16 cellular contexts compared by ENCODE assay signal in the genomic region with DNA sequence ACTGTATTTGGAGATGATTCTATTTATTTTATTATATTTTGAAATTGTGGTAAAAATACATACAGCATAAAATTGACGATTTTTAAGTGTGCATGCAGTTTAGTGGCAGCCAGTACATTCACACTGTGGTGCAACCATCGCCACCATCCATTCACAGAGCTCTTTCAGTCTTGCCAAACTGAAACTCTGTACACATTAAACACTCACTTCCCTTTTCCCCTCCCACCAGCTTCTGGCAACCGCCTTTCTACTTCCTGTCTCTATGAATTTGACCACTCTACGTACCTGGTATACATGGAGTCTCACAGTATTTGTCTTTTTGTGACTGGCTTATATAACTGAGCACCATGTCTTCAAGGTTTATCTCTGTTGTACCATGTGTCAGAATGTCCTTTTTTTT.
"Had no signal": no experiment of that assay in that cellular context is flagged by ENCODE, and none has a peak within 500 bp of the region (broad histone marks: within the 10 kb centered on the region; RNA-seq: fewer than 3 reads in every experiment).

No MANE protein-coding gene starts in this region.

- H3K4me3 Mint-ChIP-seq: central memory CD8-positive, alpha-beta T cell; neural crest cell; stimulated activated naive CD8-positive, alpha-beta T cell treated with anti-CD3 and anti-CD28 coated beads, Interleukin-15, amount 100 ng/mL, for 72 hours; WTC11 had no signal

- H3K4me3 ChIP-seq: esophagus squamous epithelium, hepatocyte, left lung, testis, upper lobe of right lung had no signal

- H3K9me3 Mint-ChIP-seq: neural crest cell; stimulated activated naive CD8-positive, alpha-beta T cell treated with anti-CD3 and anti-CD28 coated beads, Interleukin-15, amount 100 ng/mL, for 72 hours; WTC11 had no signal

- H3K36me3 ChIP-seq: brain microvascular endothelial cell, esophagus squamous epithelium, left lung, upper lobe of right lung had no signal

- H3K4me1 Mint-ChIP-seq: central memory CD8-positive, alpha-beta T cell; neural crest cell; stimulated activated naive CD8-positive, alpha-beta T cell treated with anti-CD3 and anti-CD28 coated beads, Interleukin-15, amount 100 ng/mL, for 72 hours had no signal

- H3K27me3 ChIP-seq: brain microvascular endothelial cell, esophagus squamous epithelium, hepatocyte, left lung, testis, upper lobe of right lung had no signal

- DNase-seq: activated CD4-positive, alpha-beta T cell treated with anti-CD3 and anti-CD28 coated beads for 48 hours; activated CD8-positive, alpha-beta memory T cell treated with anti-CD3 and anti-CD28 coated beads for 24 hours; anterior cingulate cortex; brain microvascular endothelial cell; effector CD8-positive, alpha-beta T cell; esophagus squamous epithelium; left lung; mammary epithelial cell; stimulated activated naive CD8-positive, alpha-beta T cell treated with anti-CD3 and anti-CD28 coated beads, Interleukin-15, amount 100 ng/mL, for 72 hours; testis; upper lobe of right lung had no signal

- H3K27ac ChIP-seq: brain microvascular endothelial cell, esophagus squamous epithelium, hepatocyte, left lung, testis, upper lobe of right lung had no signal

- H3K27ac Mint-ChIP-seq: stimulated activated naive CD8-positive, alpha-beta T cell treated with anti-CD3 and anti-CD28 coated beads, Interleukin-15, amount 100 ng/mL, for 72 hours; WTC11 had no signal

- ATAC-seq: left lung; sciatic nerve; stimulated activated naive CD8-positive, alpha-beta T cell treated with anti-CD3 and anti-CD28 coated beads, Interleukin-15, amount 100 ng/mL, for 72 hours; upper lobe of right lung; WTC11 had no signal

- H3K4me1 ChIP-seq: esophagus squamous epithelium, left lung, testis, upper lobe of right lung had no signal

- H3K9me3 ChIP-seq: testis, upper lobe of right lung had no signal

- H3K36me3 Mint-ChIP-seq: WTC11 had no signal

- H3K27me3 Mint-ChIP-seq: central memory CD8-positive, alpha-beta T cell had no signal
